Comparison of ENCODE assay signal across 30 cellular contexts in genomic region chr18:10012526-10012925, GRCh38.
DNase-seq lines count a peak whose midpoint lies in the region; ATAC-seq, FAIRE-seq and TF ChIP-seq lines count a peak whose summit lies in the region.
"Had no signal": no experiment of that assay in that cellular context is flagged by ENCODE, and none has a peak within 500 bp of the region (broad histone marks: within the 10 kb centered on the region; RNA-seq: fewer than 3 reads in every experiment).

No MANE protein-coding gene starts in this region.

- peaks cover 72% of the 10 kb centered on the region for H3K4me1 ChIP-seq in BLaER1
- peaks cover 15% of the 10 kb centered on the region for H3K4me1 ChIP-seq in IMR-90 (ENCODE audit: control insufficient read depth, insufficient read depth, low read length)
- H3K4me1 ChIP-seq in mesenchymal stem cell (ENCODE audit: control insufficient read depth, insufficient read depth, low read depth, low read length) = peaks cover 16% of the 10 kb centered on the region
- H3K4me1 ChIP-seq: A549, HAP-1 had no signal

- no peak overlapping the region for H2BK15ac ChIP-seq in IMR-90 (ENCODE audit: low read depth, low read length)
- H2BK15ac ChIP-seq in mesenchymal stem cell (ENCODE audit: low read depth, poor library complexity, severe bottlenecking) = peak overlapping the region; percentile 50

- no peak for DNase-seq in IMR-90
- no peak for DNase-seq in mesenchymal stem cell
- no peak for DNase-seq in urothelium cell line (ENCODE audit: low spot score)
- no peak for DNase-seq in activated CD4-positive, CD25-positive, alpha-beta regulatory T cell (lab: John Stamatoyannopoulos, UW)
- DNase-seq in NCI-H524 (lab: John Stamatoyannopoulos, UW) = no peak
- DNase-seq in anterior cingulate cortex (lab: John Stamatoyannopoulos, UW) = no peak
- DNase-seq: AML-193; CD8-positive, alpha-beta T cell; GDM1; HFFc6; KBM-7; MV-4-11; NCI-H1105; NCI-H1436 treated with DMSO at 0.1 percent for 48 hours; NCI-H187 treated with DMSO at 0.1 percent for 48 hours; NCI-H2107; NCI-H446; NCI-H526; NCI-H82; SIG-M5 had no signal

- no peak overlapping the region for H3K4me3 ChIP-seq in BLaER1
- no peak overlapping the region for H3K4me3 ChIP-seq in IMR-90 (ENCODE audit: insufficient read depth, low read depth, low read length)
- H3K4me3 ChIP-seq in mesenchymal stem cell (ENCODE audit: insufficient read depth in 1 of 2, low read depth in 1 of 2, low read length in 2 of 2) = no peak overlapping the region
- H3K4me3 ChIP-seq: A549, GM12878, GM23338, HAP-1, SK-N-MC had no signal

- H3K18ac ChIP-seq in IMR-90 (ENCODE audit: low read depth, low read length) (no peak overlapping the region), mesenchymal stem cell (ENCODE audit: low read depth in 1 of 2, low read length in 2 of 2) (peak overlapping the region; percentile 54 to 69)

- intact Hi-C loops in IMR-90 (cut with micrococcal nuclease) = loop anchor here (10.0 kb wide), 1 partner anchor 222 kb away; no protein-coding TSS in a partner anchor

- H3K9me1 ChIP-seq in IMR-90 (ENCODE audit: insufficient read depth, low read length) = peaks cover 19% of the 10 kb centered on the region

- TF ChIP-seq RAD21 in IMR-90 (IDR thresholded peaks at IDR 0.05; ENCODE audit: low read length) = no peak

- H3K4ac ChIP-seq in IMR-90 (ENCODE audit: low read depth, low read length) (no peak overlapping the region), mesenchymal stem cell (ENCODE audit: low read depth in 1 of 2, low read length in 2 of 2) (peak overlapping the region in 1 of 2 experiments; percentile 76)

- peaks cover 6% of the 10 kb centered on the region; the same call in 1 of the 2 replicates for H3K9me3 ChIP-seq in BLaER1
- H3K9me3 ChIP-seq in IMR-90 (ENCODE audit: control insufficient read depth, insufficient read depth, low read length) = no peaks in the 10 kb centered on the region
- H3K9me3 ChIP-seq in mesenchymal stem cell (ENCODE audit: control insufficient read depth, low read length) = no peaks in the 10 kb centered on the region
- H3K9me3 ChIP-seq: A549, Caco-2, HAP-1 had no signal

- no peak for ATAC-seq in IMR-90 (ENCODE audit: low read depth)
- ATAC-seq: A549; CD8-positive, alpha-beta T cell; GM12878; GM23338 had no signal

- no peak overlapping the region for H2BK5ac ChIP-seq in IMR-90 (ENCODE audit: low read depth, low read length, poor library complexity, severe bottlenecking)
- H2BK5ac ChIP-seq in mesenchymal stem cell (ENCODE audit: low read depth, low read length, poor library complexity, severe bottlenecking) = no peak overlapping the region

- peak overlapping the region; percentile 35; the same call in 1 of the 2 replicates for H2BK20ac ChIP-seq in IMR-90 (ENCODE audit: low read depth, low read length)

- H3K27ac ChIP-seq in BLaER1 = 0 out of 2 replicates have a peak overlapping the region, but pooled peaks have one; percentile 69
- H3K27ac ChIP-seq in IMR-90 (ENCODE audit: insufficient read depth, low read length) = no peak overlapping the region
- no peak overlapping the region for H3K27ac ChIP-seq in mesenchymal stem cell (ENCODE audit: low read length, poor library complexity, severe bottlenecking)
- H3K27ac ChIP-seq: A549, C4-2B, SK-N-MC had no signal

- BruUV-seq in IMR-90 (replicated peaks; lab: Mats Ljungman, UMichigan) = no TSS peak

- H3K23ac ChIP-seq in IMR-90 (ENCODE audit: low read depth, low read length) (no peak overlapping the region), mesenchymal stem cell (ENCODE audit: low read length in 2 of 2) (no peak overlapping the region)

- H3K4me2 ChIP-seq in BLaER1 (peak overlapping the region; percentile 87; the same call in 1 of the 2 replicates), IMR-90 (ENCODE audit: low read depth, low read length) (no peak overlapping the region), mesenchymal stem cell (ENCODE audit: low read length, poor library complexity, severe bottlenecking) (no peak overlapping the region)
- H3K4me2 ChIP-seq: A549, GM23338 had no signal

- TF ChIP-seq POLR2A in IMR-90 (IDR thresholded peaks at IDR 0.05; ENCODE audit: low read depth, low read length) = no peak

- FAIRE-seq in urothelium cell line (lab: Jason Lieb, UNC) = peak; percentile 50
- FAIRE-seq: A549, GM12878, HTR-8/SVneo, RCC 7860 had no signal

- H3K27me3 ChIP-seq in BLaER1 (no peaks in the 10 kb centered on the region), IMR-90 (ENCODE audit: control insufficient read depth, insufficient read depth, low read length) (no peaks in the 10 kb centered on the region), mesenchymal stem cell (ENCODE audit: control insufficient read depth in 1 of 2, insufficient read depth in 1 of 2, low read length in 2 of 2) (no peaks in the 10 kb centered on the region)

- H2AFZ ChIP-seq in IMR-90 (replicated peaks; ENCODE audit: low read length, poor library complexity) (no peak overlapping the region), mesenchymal stem cell (ENCODE audit: low read depth, low read length) (no peak overlapping the region)
- H2AFZ ChIP-seq: GM23338 had no signal

- H2AK5ac ChIP-seq in IMR-90 (ENCODE audit: low read depth, low read length) (0 out of 2 replicates have a peak overlapping the region, but pooled peaks have one; percentile 3), mesenchymal stem cell (ENCODE audit: low read length, severe bottlenecking) (no peak overlapping the region)

- dilution Hi-C loops in IMR-90 (cut with HindIII; ENCODE audit: low sequenced_read_pairs, unreplicated experiment) = no loop called here

- no peak overlapping the region for H2AK9ac ChIP-seq in IMR-90 (replicated peaks; ENCODE audit: low read depth, low read length, poor library complexity)

- H2BK120ac ChIP-seq in IMR-90 (ENCODE audit: low read depth, low read length) (peak overlapping the region; percentile 5; the same call in 1 of the 2 replicates), mesenchymal stem cell (ENCODE audit: low read depth, low read length) (no peak overlapping the region)

- TF ChIP-seq CTCF in IMR-90 (conservative IDR thresholded peaks at IDR 0.05; ENCODE audit: low read depth, low read length) = no peak

- no peaks in the 10 kb centered on the region for H3K79me1 ChIP-seq in IMR-90 (ENCODE audit: low read depth in 1 of 2, low read length in 2 of 2)
- no peaks in the 10 kb centered on the region for H3K79me1 ChIP-seq in mesenchymal stem cell (replicated peaks; ENCODE audit: low read length, poor library complexity, severe bottlenecking)

- H3K36me3 ChIP-seq in BLaER1 (no peaks in the 10 kb centered on the region), IMR-90 (ENCODE audit: control insufficient read depth, insufficient read depth, low read length) (no peaks in the 10 kb centered on the region), mesenchymal stem cell (ENCODE audit: control insufficient read depth in 1 of 2, insufficient read depth in 2 of 2, low read depth in 1 of 2, low read length in 2 of 2) (peaks cover 0 to 2% of the 10 kb centered on the region in 2 experiments)
- H3K36me3 ChIP-seq: HAP-1 had no signal

- H3K14ac ChIP-seq in IMR-90 (replicated peaks; ENCODE audit: low read depth, low read length) (no peak overlapping the region), mesenchymal stem cell (ENCODE audit: low read length in 2 of 2) (no peak overlapping the region)

- in situ Hi-C loops in IMR-90 (cut with MboI; ENCODE audit: low sequenced_read_pairs) = no loop called here

- POLR2A ChIA-PET in IMR-90 (lab: Charles Lee; ENCODE audit: unreplicated experiment) = no interaction called here

- no peak overlapping the region for H4K5ac ChIP-seq in IMR-90 (ENCODE audit: low read depth, low read length)

- peak overlapping the region; percentile 75 for H2BK12ac ChIP-seq in mesenchymal stem cell (ENCODE audit: low read length in 2 of 2)

- no peak overlapping the region for H4K8ac ChIP-seq in IMR-90 (ENCODE audit: low read depth in 2 of 2, low read length in 2 of 2)
- H4K8ac ChIP-seq in mesenchymal stem cell (ENCODE audit: low read length) = peak overlapping the region; percentile 55

- H3K9ac ChIP-seq in BLaER1 (no peak overlapping the region), IMR-90 (ENCODE audit: low read depth, low read length) (no peak overlapping the region), mesenchymal stem cell (ENCODE audit: low read length) (no peak overlapping the region)

- no peak overlapping the region for H3K56ac ChIP-seq in IMR-90 (ENCODE audit: extremely low read depth, insufficient read depth, low read length)

- H4K20me1 ChIP-seq in BLaER1 (no peaks in the 10 kb centered on the region), IMR-90 (ENCODE audit: insufficient read depth, low read length) (0 out of 2 replicates have a peak, but pooled peaks cover 4% of the 10 kb centered on the region)

- H4K91ac ChIP-seq in IMR-90 (ENCODE audit: insufficient read depth, low read depth, low read length) = no peak overlapping the region
- peak overlapping the region; percentile 88 for H4K91ac ChIP-seq in mesenchymal stem cell (ENCODE audit: low read length)

- CTCF ChIA-PET in IMR-90 (lab: Yijun Ruan, JAX) = no interaction called here

- WGBS in IMR-90 (ENCODE audit: extremely low coverage in 2 of 2, insufficient read length in 1 of 2), 2 experiments = 100% methylated on average over 2 of the region's 4 CpGs; no CpG with 5 or more reads in 1 of the 2 experiments
- 98% methylated on average over 4 of the region's 4 CpGs for WGBS in mesenchymal stem cell

TF ChIP-seq in IMR-90, 13 proteins besides CTCF, POLR2A, EP300 and RAD21:
- TF ChIP-seq, protein P1, sequence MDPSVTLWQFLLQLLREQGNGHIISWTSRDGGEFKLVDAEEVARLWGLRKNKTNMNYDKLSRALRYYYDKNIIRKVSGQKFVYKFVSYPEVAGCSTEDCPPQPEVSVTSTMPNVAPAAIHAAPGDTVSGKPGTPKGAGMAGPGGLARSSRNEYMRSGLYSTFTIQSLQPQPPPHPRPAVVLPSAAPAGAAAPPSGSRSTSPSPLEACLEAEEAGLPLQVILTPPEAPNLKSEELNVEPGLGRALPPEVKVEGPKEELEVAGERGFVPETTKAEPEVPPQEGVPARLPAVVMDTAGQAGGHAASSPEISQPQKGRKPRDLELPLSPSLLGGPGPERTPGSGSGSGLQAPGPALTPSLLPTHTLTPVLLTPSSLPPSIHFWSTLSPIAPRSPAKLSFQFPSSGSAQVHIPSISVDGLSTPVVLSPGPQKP (IDR thresholded peaks at IDR 0.05; ENCODE audit: borderline replicate concordance, low read depth, low read length) = no peak
- no peak for TF ChIP-seq RCOR1 (IDR thresholded peaks at IDR 0.05; ENCODE audit: insufficient replicate concordance, low read length)
- no peak for TF ChIP-seq MAZ (IDR thresholded peaks at IDR 0.05; ENCODE audit: borderline replicate concordance, low read depth, low read length)
- TF ChIP-seq CHD1 (IDR thresholded peaks at IDR 0.05; ENCODE audit: low read depth, low read length) = no peak
- TF ChIP-seq MAFK (IDR thresholded peaks at IDR 0.05; ENCODE audit: low read depth, low read length) = no peak
- TF ChIP-seq NFE2L2 (IDR thresholded peaks at IDR 0.05; ENCODE audit: low read depth, low read length) = no peak
- TF ChIP-seq SMC3 (IDR thresholded peaks at IDR 0.05; ENCODE audit: low read depth, low read length) = no peak
